Comparison of ENCODE assay signal across 12 cellular contexts in the genomic region with DNA sequence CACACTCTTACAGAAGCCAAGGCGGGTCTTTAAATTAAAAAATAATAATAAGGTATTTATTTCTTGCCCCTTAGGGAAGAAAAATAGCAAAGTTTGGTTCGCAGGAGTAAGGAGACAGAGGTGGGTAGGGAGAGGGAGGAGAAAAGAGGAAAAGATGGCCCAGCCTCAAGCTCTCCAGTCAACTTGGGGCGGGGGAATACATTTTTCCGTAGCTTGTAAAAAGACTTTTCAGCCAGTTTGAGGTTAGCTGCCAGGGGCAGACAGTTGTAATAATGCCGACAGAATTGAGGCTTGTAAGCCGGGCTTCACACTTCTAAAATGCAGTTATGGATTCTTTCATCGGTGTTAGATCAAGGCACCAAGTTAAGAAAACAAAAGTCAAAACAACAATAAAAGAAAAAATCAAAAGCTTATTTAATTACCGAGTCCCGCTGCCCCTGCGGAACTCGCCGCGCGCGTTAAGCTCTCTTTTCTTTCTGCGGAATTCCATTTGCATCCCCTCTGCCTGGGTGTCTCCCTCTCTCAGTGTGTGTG. TPM values are rescaled to one million over a fixed set of nuclear protein-coding genes. Genes with fewer than 3 reads are reported as not detected.
A peak's percentile ranks its signal among the peaks of the same experiment; 100 is the strongest.
DNase-seq lines count a peak whose midpoint lies in the region; ATAC-seq and TF ChIP-seq lines count a peak whose summit lies in the region.
"Had no signal": no experiment of that assay in that cellular context is flagged by ENCODE, and none has a peak within 500 bp of the region (broad histone marks: within the 10 kb centered on the region; RNA-seq: fewer than 3 reads in every experiment).

No MANE protein-coding gene starts in this region.

- no peaks in the 10 kb centered on the region for H3K9me3 Mint-ChIP-seq in activated naive CD4-positive, alpha-beta T cell treated with anti-CD3 and anti-CD28 coated beads for 36 hours
- no peaks in the 10 kb centered on the region for H3K9me3 Mint-ChIP-seq in activated naive CD4-positive, alpha-beta T cell treated with anti-CD3 and anti-CD28 coated beads, Interleukin-2, amount 50 U/mL, for 72 hours
- no peaks in the 10 kb centered on the region for H3K9me3 Mint-ChIP-seq in WTC11

- peaks cover 15% of the 10 kb centered on the region for H3K4me1 ChIP-seq in mesendoderm (ENCODE audit: control insufficient read depth, low read depth, low read length)
- H3K4me1 ChIP-seq in stomach smooth muscle (ENCODE audit: control insufficient read depth, insufficient read depth, low read length), result peaks cover 32% of the 10 kb centered on the region
- peaks cover 34 to 66% (median 52%) of the 10 kb centered on the region in 4 donors for H3K4me1 ChIP-seq in stomach
- H3K4me1 ChIP-seq in upper lobe of right lung, result peaks cover 28% of the 10 kb centered on the region

- H3K9me3 ChIP-seq in stomach smooth muscle (ENCODE audit: control insufficient read depth in 2 of 2, low read length in 2 of 2) (no peaks in the 10 kb centered on the region), stomach (no peaks in the 10 kb centered on the region), upper lobe of right lung (no peaks in the 10 kb centered on the region)
- H3K9me3 ChIP-seq: transverse colon had no signal

- no peak for TF ChIP-seq POLR2A in stomach (IDR thresholded peaks at IDR 0.05)

- peak overlapping the region; percentile 13 for H2BK5ac ChIP-seq in mesendoderm (ENCODE audit: low read length)

- no peak for ATAC-seq in activated naive CD4-positive, alpha-beta T cell treated with anti-CD3 and anti-CD28 coated beads, Interleukin-2, amount 50 U/mL, for 72 hours
- no peak for ATAC-seq in WTC11
- no peak for ATAC-seq in upper lobe of right lung

- peak overlapping the region; percentile 24 for H3K18ac ChIP-seq in mesendoderm (ENCODE audit: low read length)

- intact Hi-C loops in activated naive CD4-positive, alpha-beta T cell treated with anti-CD3 and anti-CD28 coated beads for 36 hours (cut with micrococcal nuclease), result loop anchor here (5.0 to 10.0 kb wide), 5 partner anchors 70 to 1385 kb away; partner anchors contain the start of genes HOXA1, HOXA10, HOXA3 and SKAP2
- intact Hi-C loops in stomach (cut with DNase I; ENCODE audit: low total_unique reads) (no loop called here), upper lobe of right lung (cut with DNase I) (no loop called here)

- no peak overlapping the region for H3K27ac Mint-ChIP-seq in activated naive CD4-positive, alpha-beta T cell treated with anti-CD3 and anti-CD28 coated beads for 36 hours
- H3K27ac Mint-ChIP-seq in activated naive CD4-positive, alpha-beta T cell treated with anti-CD3 and anti-CD28 coated beads, Interleukin-2, amount 50 U/mL, for 72 hours, result no peak overlapping the region
- H3K27ac Mint-ChIP-seq in WTC11, result no peak overlapping the region

- peak overlapping the region; percentile 89 for H3K4ac ChIP-seq in mesendoderm (ENCODE audit: low read depth, low read length)

- peaks cover 25% of the 10 kb centered on the region for H3K4me1 Mint-ChIP-seq in activated naive CD4-positive, alpha-beta T cell treated with anti-CD3 and anti-CD28 coated beads for 36 hours (ENCODE audit: low read depth)
- peaks cover 57% of the 10 kb centered on the region for H3K4me1 Mint-ChIP-seq in WTC11

- CTCF ChIA-PET in activated naive CD4-positive, alpha-beta T cell treated with anti-CD3 and anti-CD28 coated beads for 36 hours (lab: Charles Lee), result interaction anchor here (0.9 to 1.1 kb wide), 2 partner anchors 24 to 46 kb away, joined by 3 to 5 read pairs; no protein-coding TSS in a partner anchor
- CTCF ChIA-PET in WTC11 (lab: Charles Lee), result interaction anchor here (0.8 to 3.8 kb wide), 6 partner anchors 27 to 88 kb away, joined by 3 to 19 read pairs (median 6); no protein-coding TSS in a partner anchor

- H3K23ac ChIP-seq in mesendoderm (ENCODE audit: low read length), result peak overlapping the region; percentile 87

- H3K27ac ChIP-seq in mesendoderm (ENCODE audit: low read depth, low read length), result peak overlapping the region; percentile 82
- H3K27ac ChIP-seq in stomach smooth muscle (ENCODE audit: low read length), result no peak overlapping the region
- H3K27ac ChIP-seq in stomach, result no peak overlapping the region
- H3K27ac ChIP-seq in upper lobe of right lung, result no peak overlapping the region
- H3K27ac ChIP-seq: C4-2B, transverse colon had no signal

- H2BK15ac ChIP-seq in mesendoderm (replicated peaks; ENCODE audit: low read depth), result peak overlapping the region; percentile 60

- no peaks in the 10 kb centered on the region for H3K36me3 Mint-ChIP-seq in activated naive CD4-positive, alpha-beta T cell treated with anti-CD3 and anti-CD28 coated beads for 36 hours (ENCODE audit: low read depth)
- peaks cover 4 to 20% of the 10 kb centered on the region in 2 donors for H3K36me3 Mint-ChIP-seq in activated naive CD4-positive, alpha-beta T cell treated with anti-CD3 and anti-CD28 coated beads, Interleukin-2, amount 50 U/mL, for 72 hours
- H3K36me3 Mint-ChIP-seq in WTC11, result no peaks in the 10 kb centered on the region

- H3K27me3 Mint-ChIP-seq in activated naive CD4-positive, alpha-beta T cell treated with anti-CD3 and anti-CD28 coated beads for 36 hours (ENCODE audit: low read depth), result peaks cover 77% of the 10 kb centered on the region
- H3K27me3 Mint-ChIP-seq in WTC11 (ENCODE audit: low read depth), result peaks cover 100% of the 10 kb centered on the region

- H4K8ac ChIP-seq in mesendoderm (ENCODE audit: low read depth, low read length), result no peak overlapping the region

- H3K4me3 ChIP-seq in mesendoderm (ENCODE audit: low read length), result peak overlapping the region; percentile 54
- H3K4me3 ChIP-seq in stomach smooth muscle (ENCODE audit: low read length in 2 of 2), result peak overlapping the region; percentile 26 to 52
- H3K4me3 ChIP-seq in stomach, result peak overlapping the region in 1 of 4 donors; percentile 25
- H3K4me3 ChIP-seq in upper lobe of right lung, result no peak overlapping the region

- H3K36me3 ChIP-seq in mesendoderm (ENCODE audit: control insufficient read depth, insufficient read depth, low read length), result no peaks in the 10 kb centered on the region
- H3K36me3 ChIP-seq in stomach smooth muscle (ENCODE audit: control insufficient read depth in 2 of 2, insufficient read depth in 2 of 2, low read length in 2 of 2), result no peaks in the 10 kb centered on the region
- no peaks in the 10 kb centered on the region for H3K36me3 ChIP-seq in stomach
- H3K36me3 ChIP-seq in upper lobe of right lung, result no peaks in the 10 kb centered on the region
- H3K36me3 ChIP-seq: transverse colon had no signal

- no peak for TF ChIP-seq CTCF in WTC11 (IDR thresholded peaks at IDR 0.05)
- no peak for TF ChIP-seq CTCF in stomach (IDR thresholded peaks at IDR 0.05)
- TF ChIP-seq CTCF in upper lobe of right lung (IDR thresholded peaks at IDR 0.05), result no peak

- DNase-seq in activated naive CD4-positive, alpha-beta T cell treated with anti-CD3 and anti-CD28 coated beads for 36 hours, result no peak
- no peak for DNase-seq in activated naive CD4-positive, alpha-beta T cell treated with anti-CD3 and anti-CD28 coated beads, Interleukin-2, amount 50 U/mL, for 72 hours (ENCODE audit: low spot score in 2 of 2)
- no peak for DNase-seq in WTC11 (ENCODE audit: low spot score)
- DNase-seq in mesendoderm, result peak; percentile 62
- no peak for DNase-seq in stomach
- DNase-seq in upper lobe of right lung, result no peak
- no peak for DNase-seq in NCI-H1048 (lab: John Stamatoyannopoulos, UW)
- DNase-seq: stimulated activated CD4-positive, alpha-beta T cell treated with anti-CD3 and anti-CD28 coated beads, Interleukin-2, amount 100 ng/mL, for 48 hours had no signal

- peaks cover 9% of the 10 kb centered on the region for H3K79me1 ChIP-seq in mesendoderm (ENCODE audit: low read length)

- H2AK5ac ChIP-seq in mesendoderm (ENCODE audit: low read length), result no peak overlapping the region

- no peak for TF ChIP-seq EP300 in stomach (IDR thresholded peaks at IDR 0.05)

- peak overlapping the region; percentile 58 for H3K4me3 Mint-ChIP-seq in activated naive CD4-positive, alpha-beta T cell treated with anti-CD3 and anti-CD28 coated beads for 36 hours
- H3K4me3 Mint-ChIP-seq in WTC11, result peak overlapping the region; percentile 63

- no peak overlapping the region for H2BK120ac ChIP-seq in mesendoderm (ENCODE audit: low read depth, low read length)

- peak overlapping the region; percentile 88 for H3K4me2 ChIP-seq in mesendoderm (ENCODE audit: low read length)

- H3K9ac ChIP-seq in mesendoderm (ENCODE audit: low read length) (peak overlapping the region; percentile 95), stomach smooth muscle (ENCODE audit: low read length in 2 of 2) (no peak overlapping the region)

- no CpG with 5 or more reads among the region's 16 CpGs for WGBS in mesendoderm (ENCODE audit: extremely low coverage, insufficient coverage, low lambda C conversion rate)
- WGBS in stomach, 5 donors, result 13 to 24% (median 20%) methylated on average over 16 of the region's 16 CpGs

- no peaks in the 10 kb centered on the region for H3K27me3 ChIP-seq in mesendoderm (ENCODE audit: insufficient read depth, low read length, poor library complexity)
- peaks cover 82 to 98% of the 10 kb centered on the region in 2 donors for H3K27me3 ChIP-seq in stomach smooth muscle (ENCODE audit: control insufficient read depth in 1 of 2, insufficient read depth in 2 of 2, low read length in 2 of 2)
- peaks cover 50 to 100% (median 98%) of the 10 kb centered on the region in 3 donors for H3K27me3 ChIP-seq in stomach
- peaks cover 100% of the 10 kb centered on the region for H3K27me3 ChIP-seq in upper lobe of right lung

- peak overlapping the region; percentile 92 for H3K56ac ChIP-seq in mesendoderm (ENCODE audit: low read length)

- peaks cover 59% of the 10 kb centered on the region for H3K79me2 ChIP-seq in mesendoderm (ENCODE audit: control insufficient read depth, insufficient read depth, low read length)

- no peak overlapping the region for H4K5ac ChIP-seq in mesendoderm (ENCODE audit: low read length)

- POLR2A ChIA-PET in WTC11 (lab: Charles Lee), result interaction anchor here (1.0 kb wide), 1 partner anchor 15 kb away, joined by 4 read pairs; no protein-coding TSS in a partner anchor

RNA-seq across cellular contexts. Expression of gene EVX1, which starts 0.5 kb away (rescaled TPM):
- not detected for total RNA-seq in activated naive CD4-positive, alpha-beta T cell treated with anti-CD3 and anti-CD28 coated beads for 36 hours
- total RNA-seq in activated naive CD4-positive, alpha-beta T cell treated with anti-CD3 and anti-CD28 coated beads, Interleukin-2, amount 50 U/mL, for 72 hours, result not detected
- not detected in 3 replicates for total RNA-seq in WTC11 (2021)
- polyA plus RNA-seq in mesendoderm (2013, experiment 1 of 2), result 32.8 TPM
- 29.6 TPM for polyA plus RNA-seq in mesendoderm (2013, experiment 2 of 2)
- total RNA-seq in stomach, result not detected
- not detected for polyA plus RNA-seq in stomach
- total RNA-seq in upper lobe of right lung, result not detected
- total RNA-seq: glomerular endothelial cell had no signal

RNA-seq across cellular contexts. Expression of gene HOXA13, which starts 42.2 kb away (rescaled TPM):
- not detected for total RNA-seq in activated naive CD4-positive, alpha-beta T cell treated with anti-CD3 and anti-CD28 coated beads for 36 hours
- not detected for total RNA-seq in activated naive CD4-positive, alpha-beta T cell treated with anti-CD3 and anti-CD28 coated beads, Interleukin-2, amount 50 U/mL, for 72 hours
- total RNA-seq in WTC11 (2021), result not detected in 3 replicates
- 0.04 TPM for polyA plus RNA-seq in mesendoderm (2013, experiment 1 of 2)
- polyA plus RNA-seq in mesendoderm (2013, experiment 2 of 2), result 0.06 TPM
- 10 to 100 TPM in 1 of 5 donors, not detected in 4; 29.0 TPM for total RNA-seq in stomach
- polyA plus RNA-seq in stomach, result not detected
- total RNA-seq in upper lobe of right lung, result not detected
- total RNA-seq: glomerular endothelial cell had no signal

RNA-seq across cellular contexts. Expression of gene HOXA11, which starts 57.1 kb away (rescaled TPM):
- total RNA-seq in activated naive CD4-positive, alpha-beta T cell treated with anti-CD3 and anti-CD28 coated beads for 36 hours, result not detected
- total RNA-seq in activated naive CD4-positive, alpha-beta T cell treated with anti-CD3 and anti-CD28 coated beads, Interleukin-2, amount 50 U/mL, for 72 hours, result not detected
- total RNA-seq in WTC11 (2021), result not detected in 3 replicates
- not detected for polyA plus RNA-seq in mesendoderm (2013, experiment 1 of 2)
- polyA plus RNA-seq in mesendoderm (2013, experiment 2 of 2), result not detected
- 1 to 10 TPM in 1 of 5 donors, not detected in 4; 5.2 TPM for total RNA-seq in stomach
- polyA plus RNA-seq in stomach, result not detected
- total RNA-seq in upper lobe of right lung, result not detected
